ENCODE assay signal across 8 cellular contexts in genomic region chr11:66001941-66002647, GRCh38. TPM values are rescaled to one million over a fixed set of nuclear protein-coding genes. Genes with fewer than 3 reads are reported as not detected.
DNase-seq lines count a peak whose midpoint lies in the region; ATAC-seq and TF ChIP-seq lines count a peak whose summit lies in the region.

Gene BANF1, plus strand, starts transcription at chr11:66002503. Its CDS starts 748 bp downstream, at chr11:66003251.
Gene EIF1AD, minus strand, starts transcription at chr11:66002157. Its CDS starts 1,768 bp downstream, at chr11:66000389.

- H3K36me3 ChIP-seq in CD8-positive, alpha-beta T cell (ENCODE audit: insufficient read depth, low read length): peaks cover 31% of the 10 kb centered on the region
- H3K36me3 ChIP-seq in lung (ENCODE audit: control insufficient read depth in 2 of 2, insufficient read depth in 2 of 2, low read length in 2 of 2): peaks cover 21 to 40% of the 10 kb centered on the region in 2 donors

- H3K27ac ChIP-seq in CD8-positive, alpha-beta T cell (ENCODE audit: low read depth, low read length): peak within 1 kb of the TSS; percentile 93
- H3K27ac ChIP-seq in lung (ENCODE audit: low read depth in 1 of 2, low read length in 1 of 2): peak within 1 kb of the TSS; percentile 93 to 95

- H3K27me3 Mint-ChIP-seq in CD8-positive, alpha-beta T cell (ENCODE audit: low read depth): no peaks in the 10 kb centered on the region
- H3K27me3 Mint-ChIP-seq in activated CD8-positive, alpha-beta T cell treated with anti-CD3 and anti-CD28 coated beads, Interleukin-2, amount 10 ng/mL, durations not matched to agents 7 days and 5 days (ENCODE audit: low read depth): no peaks in the 10 kb centered on the region

- no peaks in the 10 kb centered on the region for H3K27me3 ChIP-seq in CD8-positive, alpha-beta T cell (ENCODE audit: insufficient read depth, low read length)
- no peaks in the 10 kb centered on the region for H3K27me3 ChIP-seq in lung (ENCODE audit: control insufficient read depth, insufficient read depth)

- H3K9me3 Mint-ChIP-seq in CD8-positive, alpha-beta T cell: no peaks in the 10 kb centered on the region
- H3K9me3 Mint-ChIP-seq in activated CD8-positive, alpha-beta T cell treated with anti-CD3 and anti-CD28 coated beads, Interleukin-2, amount 10 ng/mL, durations not matched to agents 7 days and 5 days (ENCODE audit: insufficient read depth): no peaks in the 10 kb centered on the region

- peak within 1 kb of the TSS; percentile 98 for H3K4me3 ChIP-seq in CD8-positive, alpha-beta T cell (ENCODE audit: low read depth, low read length)
- peak within 1 kb of the TSS; percentile 86 for H3K4me3 ChIP-seq in lung

- intact Hi-C loops in CD8-positive, alpha-beta T cell (cut with DNase I, micrococcal nuclease): loop anchor here (1.0 to 5.0 kb wide), 11 partner anchors 13 to 670 kb away; partner anchors contain the start of genes C11orf68 (in 2 of the 2), DRAP1 (in 2 of the 2), KAT5 (in 2 of the 2) and MUS81 (in 2 of the 2)

- 1% methylated on average over 53 to 55 of the region's 55 CpGs for WGBS in lung, 2 donors

- H3K4me1 ChIP-seq in CD8-positive, alpha-beta T cell (ENCODE audit: insufficient read depth, low read length): peaks cover 21% of the 10 kb centered on the region
- peaks cover 0 to 6% of the 10 kb centered on the region in 2 donors for H3K4me1 ChIP-seq in lung (ENCODE audit: control insufficient read depth in 2 of 2, insufficient read depth in 2 of 2, low read length in 2 of 2)

- peak; percentile 85 to 95 (median 90) for DNase-seq in CD8-positive, alpha-beta T cell
- DNase-seq in HS-5 (ENCODE audit: low read depth) (peak; percentile 95), NK-92 (lab: John Stamatoyannopoulos, UW; ENCODE audit: unreplicated experiment) (peak; percentile 63), lung (ENCODE audit: low spot score) (peak; percentile 94)
- peak; percentile 97 for DNase-seq in activated CD8-positive, alpha-beta T cell treated with anti-CD3 and anti-CD28 coated beads, Interleukin-2, amount 10 ng/mL, durations not matched to agents 7 days and 5 days
- peak; percentile 85 for DNase-seq in effector CD4-positive, alpha-beta T cell
- peak; percentile 88 to 91 (median 90) for DNase-seq in stimulated activated CD4-positive, alpha-beta T cell treated with anti-CD3 and anti-CD28 coated beads, TNF-alpha, amount 100 ng/mL, for 24 hours (ENCODE audit: low read depth in 3 of 3)

- peaks cover 72% of the 10 kb centered on the region for H3K36me3 Mint-ChIP-seq in CD8-positive, alpha-beta T cell
- H3K36me3 Mint-ChIP-seq in activated CD8-positive, alpha-beta T cell treated with anti-CD3 and anti-CD28 coated beads, Interleukin-2, amount 10 ng/mL, durations not matched to agents 7 days and 5 days (ENCODE audit: low read depth): peaks cover 69% of the 10 kb centered on the region

- peak; percentile 83 for ATAC-seq in CD8-positive, alpha-beta T cell
- ATAC-seq in GM19468 (IDR thresholded peaks at IDR 0.05; ENCODE audit: extremely low read depth, unreplicated experiment) (peak; percentile 49), lung (ENCODE audit: insufficient read depth, low FRiP score) (peak; percentile 92)
- peak; percentile 95 for ATAC-seq in activated CD8-positive, alpha-beta T cell treated with anti-CD3 and anti-CD28 coated beads, Interleukin-2, amount 10 ng/mL, durations not matched to agents 7 days and 5 days

- peak within 1 kb of the TSS; percentile 98 for H3K27ac Mint-ChIP-seq in CD8-positive, alpha-beta T cell
- peak within 1 kb of the TSS; percentile 98 for H3K27ac Mint-ChIP-seq in activated CD8-positive, alpha-beta T cell treated with anti-CD3 and anti-CD28 coated beads, Interleukin-2, amount 10 ng/mL, durations not matched to agents 7 days and 5 days

- no peaks in the 10 kb centered on the region for H3K9me3 ChIP-seq in CD8-positive, alpha-beta T cell (ENCODE audit: low read length)
- no peaks in the 10 kb centered on the region for H3K9me3 ChIP-seq in lung (ENCODE audit: control insufficient read depth in 2 of 2, insufficient read depth in 1 of 2, low read length in 1 of 2)

- TF ChIP-seq CTCF in CD8-positive, alpha-beta T cell (IDR thresholded peaks at IDR 0.05): no peak
- TF ChIP-seq CTCF in lung (IDR thresholded peaks at IDR 0.05; ENCODE audit: control extremely low read depth, extremely low read depth): no peak

- CTCF ChIA-PET in CD8-positive, alpha-beta T cell (lab: Charles Lee): interaction anchor here (1.1 to 1.5 kb wide), 5 partner anchors 11 to 142 kb away, joined by 3 to 12 read pairs (median 4); partner anchors contain the start of genes FIBP and MUS81
- CTCF ChIA-PET in activated CD8-positive, alpha-beta T cell treated with anti-CD3 and anti-CD28 coated beads, Interleukin-2, amount 10 ng/mL, durations not matched to agents 7 days and 5 days (lab: Charles Lee): interaction anchor here (0.7 to 1.5 kb wide), 12 partner anchors 10 to 297 kb away, joined by 3 to 15 read pairs (median 4); partner anchors contain the start of genes CCDC85B, FIBP, MUS81 and SF3B2

- POLR2A ChIA-PET in CD8-positive, alpha-beta T cell (lab: Charles Lee): interaction anchor here (0.7 to 1.5 kb wide), 13 partner anchors 11 to 315 kb away, joined by 3 to 11 read pairs (median 4); partner anchors contain the start of genes CCDC85B, FIBP, KAT5 and MUS81
- POLR2A ChIA-PET in activated CD8-positive, alpha-beta T cell treated with anti-CD3 and anti-CD28 coated beads, Interleukin-2, amount 10 ng/mL, durations not matched to agents 7 days and 5 days (lab: Charles Lee): interaction anchor here (0.6 to 1.9 kb wide), 25 partner anchors 10 to 502 kb away, joined by 3 to 9 read pairs (median 4); partner anchors contain the start of genes CCDC85B, CST6, FIBP and KAT5

- H3K4me3 Mint-ChIP-seq in CD8-positive, alpha-beta T cell: peak within 1 kb of the TSS; percentile 99
- peak within 1 kb of the TSS; percentile 96 for H3K4me3 Mint-ChIP-seq in activated CD8-positive, alpha-beta T cell treated with anti-CD3 and anti-CD28 coated beads, Interleukin-2, amount 10 ng/mL, durations not matched to agents 7 days and 5 days

- peaks cover 43% of the 10 kb centered on the region for H3K4me1 Mint-ChIP-seq in CD8-positive, alpha-beta T cell (ENCODE audit: low read depth)
- peaks cover 46% of the 10 kb centered on the region for H3K4me1 Mint-ChIP-seq in activated CD8-positive, alpha-beta T cell treated with anti-CD3 and anti-CD28 coated beads, Interleukin-2, amount 10 ng/mL, durations not matched to agents 7 days and 5 days (ENCODE audit: low read depth)

RNA-seq across cellular contexts. Expression of gene BANF1, which starts in this region (rescaled TPM):
- total RNA-seq in CD8-positive, alpha-beta T cell: 10 to 100 TPM; 31.6 to 34.0 TPM
- total RNA-seq in activated CD8-positive, alpha-beta T cell treated with anti-CD3 and anti-CD28 coated beads, Interleukin-2, amount 10 ng/mL, durations not matched to agents 7 days and 5 days: 100 to 1,000 TPM; 290 to 298 TPM
- total RNA-seq in lung: 100 to 1,000 TPM in 1 of 2 donors, 10 to 100 TPM in 1; 17.7 to 185 TPM
- 100 to 1,000 TPM; 132 to 315 TPM for polyA plus RNA-seq in lung

RNA-seq across cellular contexts. Expression of gene EIF1AD, which starts in this region (rescaled TPM):
- 100 to 1,000 TPM; 119 to 126 TPM for total RNA-seq in CD8-positive, alpha-beta T cell
- 10 to 100 TPM; 53.5 to 54.2 TPM for total RNA-seq in activated CD8-positive, alpha-beta T cell treated with anti-CD3 and anti-CD28 coated beads, Interleukin-2, amount 10 ng/mL, durations not matched to agents 7 days and 5 days
- total RNA-seq in lung: 10 to 100 TPM; 27.4 to 33.2 TPM
- 10 to 100 TPM; 22.0 to 29.9 TPM for polyA plus RNA-seq in lung

Comparison
In these comparisons a context has a peak if more than half of its experiments do, and no peak if none do; other contexts are left out.
1. Peak in every context shown above with its lines: DNase-seq, ATAC-seq, H3K4me3 ChIP-seq and H3K27ac ChIP-seq.